Comparison of ENCODE assay signal across 25 cellular contexts in the genomic region with DNA sequence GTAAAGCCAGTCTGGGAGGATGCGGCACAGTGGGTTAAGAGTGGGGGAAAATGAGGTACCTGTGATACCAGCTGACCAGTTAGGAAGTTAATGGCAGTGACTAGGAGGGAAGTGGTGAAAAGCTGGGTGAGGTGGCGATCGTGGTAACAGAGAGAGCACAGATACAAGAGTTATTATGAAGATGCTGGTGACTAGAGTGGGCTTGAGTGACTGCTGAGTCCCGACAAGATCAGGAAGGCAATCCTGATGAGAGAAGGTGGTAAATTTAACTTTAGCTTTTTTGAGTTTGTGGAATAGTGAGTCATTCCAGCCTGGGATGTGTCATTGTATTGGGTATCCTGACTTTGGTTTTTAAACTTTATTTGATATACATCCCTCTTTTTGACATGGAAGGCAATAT. TPM values are rescaled to one million over a fixed set of nuclear protein-coding genes. Genes with fewer than 3 reads are reported as not detected.
DNase-seq lines count a peak whose midpoint lies in the region; ATAC-seq and TF ChIP-seq lines count a peak whose summit lies in the region.
"Had no signal": no experiment of that assay in that cellular context is flagged by ENCODE, and none has a peak within 500 bp of the region (broad histone marks: within the 10 kb centered on the region; RNA-seq: fewer than 3 reads in every experiment).

No MANE protein-coding gene starts in this region.

- H3K9ac ChIP-seq in mammary epithelial cell (ENCODE audit: insufficient read depth, low read length) = no peak overlapping the region

- H4K20me1 ChIP-seq in mammary epithelial cell (ENCODE audit: insufficient read depth, low read length) = no peaks in the 10 kb centered on the region

- H3K27ac Mint-ChIP-seq in stimulated activated naive CD8-positive, alpha-beta T cell treated with anti-CD3 and anti-CD28 coated beads, Interleukin-15, amount 100 ng/mL, for 72 hours = peak overlapping the region in 1 of 2 donors; percentile 69
- H3K27ac Mint-ChIP-seq: activated B cell treated with CpG ODN at 0.5 μM for 24 hours; activated T-cell treated with anti-CD3 and anti-CD28 coated beads, Interleukin-2, amount 50 U/mL, for 24 hours had no signal

- H3K79me2 ChIP-seq in mammary epithelial cell (ENCODE audit: insufficient read depth, low read length) = no peaks in the 10 kb centered on the region

- peak overlapping the region; percentile 37 for H3K27ac ChIP-seq in mammary epithelial cell (ENCODE audit: insufficient read depth, low read depth, low read length)
- H3K27ac ChIP-seq in breast epithelium = no peak overlapping the region
- H3K27ac ChIP-seq in RWPE2 (ENCODE audit: poor library complexity, severe bottlenecking) = no peak overlapping the region
- peak overlapping the region in 9 of 10 donors; percentile 47 to 78 (median 67) for H3K27ac ChIP-seq in heart right ventricle
- H3K27ac ChIP-seq: A549, cardiac muscle cell, suprapubic skin had no signal

- TF ChIP-seq POLR2A in breast epithelium (IDR thresholded peaks at IDR 0.05) = no peak

- H2AFZ ChIP-seq in mammary epithelial cell (ENCODE audit: low read depth, low read length) = peak overlapping the region; percentile 11

- DNase-seq in mammary epithelial cell = peak; percentile 45
- DNase-seq in breast epithelium (ENCODE audit: low spot score in 2 of 2) = no peak
- no peak for DNase-seq in RWPE2 (ENCODE audit: low spot score)
- DNase-seq in heart right ventricle = no peak
- no peak for DNase-seq in stimulated activated naive CD8-positive, alpha-beta T cell treated with anti-CD3 and anti-CD28 coated beads, Interleukin-15, amount 100 ng/mL, for 72 hours
- DNase-seq in activated CD4-positive, alpha-beta T cell treated with anti-CD3 and anti-CD28 coated beads for 4 hours = no peak
- DNase-seq in NOMO-1 treated with dmso at 0.1 percent for 144 hours (lab: John Stamatoyannopoulos, UW; ENCODE audit: unreplicated experiment) = no peak
- DNase-seq: activated B cell treated with CpG ODN at 0.5 μM for 24 hours; activated T-cell treated with anti-CD3 and anti-CD28 coated beads, Interleukin-2, amount 50 U/mL, for 24 hours; amniotic stem cell; DMS79 treated with DMSO at 0.1 percent for 48 hours; glutamatergic neuron; H7; mesenchymal stem cell; NCI-H2029 treated with DMSO at 0.1 percent for 48 hours; NCI-H226; NCI-H748 treated with DMSO at 0.1 percent for 48 hours; SHP77 treated with DMSO at 0.1 percent for 48 hours; stimulated activated CD4-positive, alpha-beta T cell treated with anti-CD3 and anti-CD28 coated beads, Interleukin-1b, Interleukin-23, amount 100 ng/mL, for 48 hours; SW 1271; T1000 had no signal

- intact Hi-C loops in mammary epithelial cell (cut with micrococcal nuclease) = no loop called here
- intact Hi-C loops in breast epithelium (cut with DNase I; ENCODE audit: low total_unique reads) = no loop called here
- intact Hi-C loops in heart right ventricle (cut with DNase I) = loop anchor here in 1 of 10 donors (5.0 kb wide), 1 partner anchor 36 kb away; no protein-coding TSS in a partner anchor

- in situ Hi-C loops in mammary epithelial cell (cut with MboI; ENCODE audit: low sequenced_read_pairs in 2 of 2) = no loop called here

- H3K4me2 ChIP-seq in mammary epithelial cell (ENCODE audit: insufficient read depth, low read depth, low read length) = peak overlapping the region; percentile 29
- H3K4me2 ChIP-seq: A549 had no signal

- CTCF ChIA-PET in mammary epithelial cell (lab: Charles Lee; ENCODE audit: low non-redundant PET) = no interaction called here

- H3K4me3 Mint-ChIP-seq in stimulated activated naive CD8-positive, alpha-beta T cell treated with anti-CD3 and anti-CD28 coated beads, Interleukin-15, amount 100 ng/mL, for 72 hours = no peak overlapping the region
- H3K4me3 Mint-ChIP-seq: activated B cell treated with CpG ODN at 0.5 μM for 24 hours; activated T-cell treated with anti-CD3 and anti-CD28 coated beads, Interleukin-2, amount 50 U/mL, for 24 hours had no signal

- H3K4me1 Mint-ChIP-seq in stimulated activated naive CD8-positive, alpha-beta T cell treated with anti-CD3 and anti-CD28 coated beads, Interleukin-15, amount 100 ng/mL, for 72 hours = peaks cover 29% of the 10 kb centered on the region
- H3K4me1 Mint-ChIP-seq: activated B cell treated with CpG ODN at 0.5 μM for 24 hours had no signal

- H3K36me3 ChIP-seq in mammary epithelial cell (ENCODE audit: insufficient read depth, low read length) (no peaks in the 10 kb centered on the region), breast epithelium (no peaks in the 10 kb centered on the region), RWPE2 (ENCODE audit: low read depth) (no peaks in the 10 kb centered on the region), heart right ventricle (peaks cover 0 to 43% (median 6%) of the 10 kb centered on the region in 9 donors)
- H3K36me3 ChIP-seq: suprapubic skin had no signal

- H3K27me3 Mint-ChIP-seq in stimulated activated naive CD8-positive, alpha-beta T cell treated with anti-CD3 and anti-CD28 coated beads, Interleukin-15, amount 100 ng/mL, for 72 hours = peaks cover 70% of the 10 kb centered on the region

- ATAC-seq in RWPE2 (ENCODE audit: low read depth) (peak; percentile 17; the same call in 1 of the 3 replicates), heart right ventricle (peak in 5 of 8 donors; percentile 4 to 23 (median 13)), GM18873 (IDR thresholded peaks at IDR 0.05; ENCODE audit: low FRiP score, unreplicated experiment) (no peak)
- ATAC-seq in stimulated activated naive CD8-positive, alpha-beta T cell treated with anti-CD3 and anti-CD28 coated beads, Interleukin-15, amount 100 ng/mL, for 72 hours = peak; percentile 58
- ATAC-seq: A549 had no signal

- H3K27me3 ChIP-seq in mammary epithelial cell (ENCODE audit: insufficient read depth, low read length) (peaks cover 3% of the 10 kb centered on the region), breast epithelium (no peaks in the 10 kb centered on the region), RWPE2 (ENCODE audit: insufficient read depth, poor library complexity, severe bottlenecking) (peaks cover 9% of the 10 kb centered on the region), heart right ventricle (no peaks in the 10 kb centered on the region)
- H3K27me3 ChIP-seq: cardiac muscle cell, suprapubic skin had no signal

- H3K4me3 ChIP-seq in mammary epithelial cell (replicated peaks in 1 of 3; ENCODE audit: insufficient read depth in 1 of 3, low read depth in 2 of 3, low read length in 3 of 3) = no peak overlapping the region
- no peak overlapping the region for H3K4me3 ChIP-seq in breast epithelium
- no peak overlapping the region for H3K4me3 ChIP-seq in RWPE2 (ENCODE audit: severe bottlenecking)
- no peak overlapping the region for H3K4me3 ChIP-seq in heart right ventricle
- H3K4me3 ChIP-seq: A549, cardiac muscle cell, suprapubic skin had no signal

- H3K9me3 ChIP-seq in mammary epithelial cell (replicated peaks; ENCODE audit: insufficient read depth, low read length) = no peaks in the 10 kb centered on the region
- peaks cover 0 to 6% of the 10 kb centered on the region in 2 donors for H3K9me3 ChIP-seq in breast epithelium
- no peaks in the 10 kb centered on the region for H3K9me3 ChIP-seq in RWPE2 (ENCODE audit: severe bottlenecking)
- no peaks in the 10 kb centered on the region for H3K9me3 ChIP-seq in heart right ventricle

- dilution Hi-C loops in mammary epithelial cell (cut with HindIII; ENCODE audit: low sequenced_read_pairs) = no loop called here

- BruUV-seq in mammary epithelial cell (replicated peaks; lab: Mats Ljungman, UMichigan) = no TSS peak

- H3K4me1 ChIP-seq in mammary epithelial cell (ENCODE audit: insufficient read depth, low read length) (peaks cover 9% of the 10 kb centered on the region), breast epithelium (no peaks in the 10 kb centered on the region), RWPE2 (ENCODE audit: insufficient read depth, poor library complexity, severe bottlenecking) (no peaks in the 10 kb centered on the region), heart right ventricle (peaks cover 0 to 38% (median 3%) of the 10 kb centered on the region in 9 donors)
- H3K4me1 ChIP-seq: A549, suprapubic skin had no signal

- no peaks in the 10 kb centered on the region for H3K9me3 Mint-ChIP-seq in stimulated activated naive CD8-positive, alpha-beta T cell treated with anti-CD3 and anti-CD28 coated beads, Interleukin-15, amount 100 ng/mL, for 72 hours
- H3K9me3 Mint-ChIP-seq: activated B cell treated with CpG ODN at 0.5 μM for 24 hours; activated T-cell treated with anti-CD3 and anti-CD28 coated beads, Interleukin-2, amount 50 U/mL, for 24 hours had no signal

- TF ChIP-seq CTCF in mammary epithelial cell (conservative IDR thresholded peaks at IDR 0.05 in 1 of 2, IDR thresholded peaks at IDR 0.05 in 1 of 2; ENCODE audit: extremely low read depth in 1 of 2, insufficient read depth in 1 of 2, low read depth in 1 of 2, low read length in 2 of 2) (no peak), breast epithelium (IDR thresholded peaks at IDR 0.05) (no peak), RWPE2 (IDR thresholded peaks at IDR 0.05; ENCODE audit: poor library complexity, severe bottlenecking) (no peak), heart right ventricle (IDR thresholded peaks at IDR 0.05) (no peak)

- 33% methylated on average over 4 of the region's 4 CpGs for WGBS in mammary epithelial cell (ENCODE audit: low coverage, missing lambda C conversion rate)
- 66 to 68% methylated on average over 4 of the region's 4 CpGs for WGBS in heart right ventricle, 2 donors

RNA-seq across cellular contexts. Expression of a gene that starts 38.8 kb away (rescaled TPM):
- total RNA-seq in mammary epithelial cell = 1 to 10 TPM in 1 of 2 donors, under 1 TPM in 1; 0.61 to 9.2 TPM
- 0.41 TPM for polyA plus RNA-seq in mammary epithelial cell
- not detected for polyA minus RNA-seq in mammary epithelial cell
- 100 to 1,000 TPM in 1 of 3 donors, 10 to 100 TPM in 1, 1 to 10 TPM in 1; 5.0 to 132 (median 37.0) TPM for total RNA-seq in breast epithelium
- total RNA-seq in heart right ventricle = 1,000 to 10,000 TPM in 5 of 10 donors, 100 to 1,000 TPM in 5; 771 to 1,721 (median 1,115) TPM
- polyA plus RNA-seq in heart right ventricle = 100 to 1,000 TPM; 202 to 388 TPM

Comparison
In these comparisons a context has a peak if more than half of its experiments do, and no peak if none do; other contexts are left out.
1. H3K27ac ChIP-seq: peak in mammary epithelial cell (single experiment) and heart right ventricle (9 of 10); none in breast epithelium (0 of 2) and RWPE2 (single experiment).
2. RNA of a gene that starts 38.8 kb away (total RNA-seq): 771 to 1,721 TPM in heart right ventricle; 5.0 to 132 TPM in breast epithelium and 0.61 to 9.2 TPM in mammary epithelial cell; every median in the first group is over 4 times any median in the second.